Comparison of ENCODE assay signal across 18 cellular contexts in genomic region chr19:53907193-53907581, GRCh38. TPM values are rescaled to one million over a fixed set of nuclear protein-coding genes. Genes with fewer than 3 reads are reported as not detected.
DNase-seq lines count a peak whose midpoint lies in the region; ATAC-seq and TF ChIP-seq lines count a peak whose summit lies in the region.
"Had no signal": no experiment of that assay in that cellular context is flagged by ENCODE, and none has a peak within 500 bp of the region (broad histone marks: within the 10 kb centered on the region; RNA-seq: fewer than 3 reads in every experiment).

No MANE protein-coding gene starts in this region.

- no peaks in the 10 kb centered on the region for H3K36me3 ChIP-seq in A673 (ENCODE audit: insufficient read depth, low read length, poor library complexity, severe bottlenecking)
- H3K36me3 ChIP-seq in HCT116 (ENCODE audit: control insufficient read depth in 1 of 2, insufficient read depth in 2 of 2, low read length in 2 of 2), result no peaks in the 10 kb centered on the region
- H3K36me3 ChIP-seq: adrenal gland, stomach, vagina had no signal

- H3K4me1 Mint-ChIP-seq in naive thymus-derived CD8-positive, alpha-beta T cell, result peaks cover 23 to 43% (median 29%) of the 10 kb centered on the region in 4 donors

- H3K27me3 ChIP-seq in A673 (replicated peaks; ENCODE audit: insufficient read depth, low read depth, low read length, poor library complexity), result peaks cover 52% of the 10 kb centered on the region
- peaks cover 14% of the 10 kb centered on the region; the same call in 1 of the 2 replicates for H3K27me3 ChIP-seq in HCT116 (ENCODE audit: insufficient read depth, low read length)

- TF ChIP-seq POLR2A in HCT116 (IDR thresholded peaks at IDR 0.05; ENCODE audit: borderline replicate concordance, extremely low read depth, insufficient read depth, insufficient read length) (no peak), GM18505 (IDR thresholded peaks at IDR 0.05; ENCODE audit: borderline replicate concordance, extremely low read depth, insufficient read depth, insufficient read length) (no peak)

- H2AFZ ChIP-seq in HCT116 (ENCODE audit: low read depth, low read length, poor library complexity, severe bottlenecking), result peak overlapping the region; percentile 74

- H3K4me2 ChIP-seq in HCT116 (ENCODE audit: low read length), result peak overlapping the region; percentile 36

- RAD21 ChIA-PET in HCT116 (lab: Charles Lee; ENCODE audit: low non-redundant PET in 1 of 2, low total read pairs in 2 of 2, uncharacterized antibody in 2 of 2, unreplicated experiment in 2 of 2), result no interaction called here

- no peak for TF ChIP-seq RAD21 in HCT116 (IDR thresholded peaks at IDR 0.05; ENCODE audit: low read depth)

- H3K9me2 ChIP-seq in HCT116 (ENCODE audit: insufficient read depth), result no peaks in the 10 kb centered on the region

- H3K4me3 ChIP-seq in A673 (ENCODE audit: low read depth, low read length, poor library complexity, severe bottlenecking), result peak overlapping the region; percentile 30
- H3K4me3 ChIP-seq in HCT116 (replicated peaks in 1 of 2; ENCODE audit: low read depth in 1 of 2, low read length in 2 of 2), result no peak overlapping the region
- H3K4me3 ChIP-seq: adrenal gland, vagina had no signal

- intact Hi-C loops in A673 (cut with micrococcal nuclease; ENCODE audit: unreplicated experiment), result no loop called here
- intact Hi-C loops in HCT116 (cut with micrococcal nuclease), result loop anchor here (5.0 kb wide), 1 partner anchor 115 kb away; no protein-coding TSS in a partner anchor

- no peaks in the 10 kb centered on the region for H4K20me1 ChIP-seq in HCT116 (ENCODE audit: insufficient read depth)

- H3K4me1 ChIP-seq in A673 (ENCODE audit: insufficient read depth, low read length, poor library complexity, severe bottlenecking) (peaks cover 8% of the 10 kb centered on the region), HCT116 (ENCODE audit: control insufficient read depth in 1 of 2, insufficient read depth in 2 of 2, low read length in 2 of 2) (peaks cover 0 to 12% of the 10 kb centered on the region in 2 experiments; a peak in 2 of 4 replicates)
- H3K4me1 ChIP-seq: adrenal gland had no signal

- H3K79me2 ChIP-seq in HCT116 (ENCODE audit: insufficient read depth, low read length), result no peaks in the 10 kb centered on the region

- H3K27me3 Mint-ChIP-seq in naive thymus-derived CD8-positive, alpha-beta T cell, result peaks cover 50 to 90% (median 77%) of the 10 kb centered on the region in 5 donors

- POLR2A ChIA-PET in A673 (lab: Charles Lee; ENCODE audit: low non-redundant PET), result no interaction called here
- POLR2A ChIA-PET in HCT116 (lab: Charles Lee), result no interaction called here
- POLR2A ChIA-PET in naive thymus-derived CD8-positive, alpha-beta T cell (lab: Charles Lee), result no interaction called here

- H3K27ac Mint-ChIP-seq in naive thymus-derived CD8-positive, alpha-beta T cell, result peak overlapping the region in 1 of 10 donors; percentile 76
- H3K27ac Mint-ChIP-seq: IgD-negative memory B cell had no signal

- no peak for TF ChIP-seq CTCF in A673 (conservative IDR thresholded peaks at IDR 0.05; ENCODE audit: low read depth, low read length)
- no peak for TF ChIP-seq CTCF in HCT116 (IDR thresholded peaks at IDR 0.05 in 2 of 3, conservative IDR thresholded peaks at IDR 0.05 in 1 of 3; ENCODE audit: borderline replicate concordance in 1 of 3, insufficient read depth in 1 of 3, low read depth in 2 of 3, low read length in 2 of 3)

- no peak overlapping the region for H3K27ac ChIP-seq in A673 (ENCODE audit: low read depth, low read length, poor library complexity, severe bottlenecking)
- H3K27ac ChIP-seq in HCT116 (ENCODE audit: low read depth, low read length), result no peak overlapping the region
- H3K27ac ChIP-seq in cingulate gyrus (ENCODE audit: low read depth, low read length), result peak overlapping the region; percentile 69
- H3K27ac ChIP-seq: adrenal gland, stomach, vagina had no signal

- peak; percentile 54 for DNase-seq in A673 (ENCODE audit: low spot score)
- DNase-seq in HCT116 (ENCODE audit: low read depth, low spot score), result no peak
- DNase-seq in naive thymus-derived CD8-positive, alpha-beta T cell, result no peak
- no peak for DNase-seq in iPS-NIHi11 (ENCODE audit: low spot score)
- no peak for DNase-seq in GM03348 (ENCODE audit: low spot score)
- DNase-seq: cerebellar nuclear complex, GF-D8, MV-4-11, NCI-H2107 had no signal

- H3K9me3 ChIP-seq in A673 (ENCODE audit: low read depth, low read length, poor library complexity, severe bottlenecking) (no peaks in the 10 kb centered on the region), HCT116 (ENCODE audit: control insufficient read depth in 1 of 2, insufficient read depth in 1 of 2, low read depth in 1 of 2, low read length in 2 of 2) (no peaks in the 10 kb centered on the region)
- H3K9me3 ChIP-seq: adrenal gland, stomach, vagina had no signal

- H3K9ac ChIP-seq in HCT116 (ENCODE audit: low read length), result no peak overlapping the region

- ATAC-seq in HCT116, result peak; percentile 39; the same call in 1 of the 2 replicates
- ATAC-seq in naive thymus-derived CD8-positive, alpha-beta T cell, result no peak
- no peak for ATAC-seq in HG03097 (IDR thresholded peaks at IDR 0.05; ENCODE audit: low FRiP score, unreplicated experiment)
- ATAC-seq in GM18505 (IDR thresholded peaks at IDR 0.05; ENCODE audit: unreplicated experiment), result no peak

- H3K4me3 Mint-ChIP-seq in naive thymus-derived CD8-positive, alpha-beta T cell, result peak overlapping the region in 8 of 10 donors; percentile 2 to 74 (median 61)

- H3K9me3 Mint-ChIP-seq in naive thymus-derived CD8-positive, alpha-beta T cell, result peaks cover 0 to 13% (median 0%) of the 10 kb centered on the region in 9 donors

- no TSS peak for BruUV-seq in A673 (replicated peaks; lab: Mats Ljungman, UMichigan)
- no TSS peak for BruUV-seq in HCT116 (replicated peaks; lab: Mats Ljungman, UMichigan)

- H3K36me3 Mint-ChIP-seq in naive thymus-derived CD8-positive, alpha-beta T cell, result peaks cover 4 to 13% (median 12%) of the 10 kb centered on the region in 3 donors
- H3K36me3 Mint-ChIP-seq: IgD-negative memory B cell had no signal

- CTCF ChIA-PET in A673 (lab: Charles Lee) (interaction anchor here (1.4 to 1.7 kb wide), 2 partner anchors 117 to 124 kb away, joined by 3 to 4 read pairs; no protein-coding TSS in a partner anchor), HCT116 (lab: Charles Lee) (no interaction called here)

TF ChIP-seq in HCT116, 20 proteins besides CTCF, POLR2A, EP300 and RAD21:
- TF ChIP-seq SRF (IDR thresholded peaks at IDR 0.05; ENCODE audit: low read depth), result no peak
- TF ChIP-seq ZFX (IDR thresholded peaks at IDR 0.05), result no peak
- TF ChIP-seq CBX3 (IDR thresholded peaks at IDR 0.05; ENCODE audit: low read depth), result no peak
- no peak for TF ChIP-seq ZNF274 (IDR thresholded peaks at IDR 0.05; ENCODE audit: low read depth, low read length)
- TF ChIP-seq EZH2phosphoT487 (IDR thresholded peaks at IDR 0.05; ENCODE audit: borderline replicate concordance), result no peak
- TF ChIP-seq SP1 (IDR thresholded peaks at IDR 0.05; ENCODE audit: low read depth), result no peak
- no peak for TF ChIP-seq MAX (IDR thresholded peaks at IDR 0.05)
- TF ChIP-seq ATF3 (IDR thresholded peaks at IDR 0.05), result no peak
- TF ChIP-seq EGR1 (IDR thresholded peaks at IDR 0.05; ENCODE audit: low read depth), result no peak
- no peak for TF ChIP-seq TCF7L2 (IDR thresholded peaks at IDR 0.05; ENCODE audit: borderline replicate concordance, extremely low read depth, insufficient read depth, insufficient read length)
- no peak for TF ChIP-seq SIN3A (IDR thresholded peaks at IDR 0.05; ENCODE audit: low read depth)
- no peak for TF ChIP-seq CEBPB (IDR thresholded peaks at IDR 0.05; ENCODE audit: low read depth)
- TF ChIP-seq YY1 (IDR thresholded peaks at IDR 0.05; ENCODE audit: extremely low read depth, insufficient replicate concordance, low read depth, low read length), result no peak
- no peak for TF ChIP-seq JUND (IDR thresholded peaks at IDR 0.05)
- TF ChIP-seq EZH2 (IDR thresholded peaks at IDR 0.05), result no peak
- TF ChIP-seq POLR2AphosphoS5 (IDR thresholded peaks at IDR 0.05; ENCODE audit: low read depth, low read length), result no peak

RNA-seq across cellular contexts. Expression of gene CACNG7, which starts 1.9 kb away (rescaled TPM):
- not detected in 2 replicates for total RNA-seq in A673 (2021)
- not detected for total RNA-seq in HCT116 (2021; ENCODE audit: unreplicated experiment)
- 0.07 and 0.10 TPM in 2 replicates for polyA plus RNA-seq in HCT116 (2012)
- total RNA-seq in naive thymus-derived CD8-positive, alpha-beta T cell, result not detected
- polyA plus RNA-seq in naive thymus-derived CD8-positive, alpha-beta T cell, result not detected
- total RNA-seq: liver, myocyte, stomach, vagina had no signal
- polyA plus RNA-seq: IgD-negative memory B cell, liver had no signal

RNA-seq across cellular contexts. Expression of gene PRKCG, which starts 25.2 kb away (rescaled TPM):
- total RNA-seq in A673 (2021) (0.57 and 0.84 TPM in 2 replicates), HCT116 (2021; ENCODE audit: unreplicated experiment) (2.8 TPM)
- 1.8 and 2.3 TPM in 2 replicates for polyA plus RNA-seq in HCT116 (2012)
- total RNA-seq in naive thymus-derived CD8-positive, alpha-beta T cell, result not detected
- not detected for polyA plus RNA-seq in naive thymus-derived CD8-positive, alpha-beta T cell
- total RNA-seq: adrenal gland, myocyte, stomach, vagina had no signal
- polyA plus RNA-seq: adrenal gland, IgD-negative memory B cell, liver had no signal

RNA-seq across cellular contexts. Expression of gene MYADM, which starts 39.5 kb away (rescaled TPM):
- total RNA-seq in A673 (2021), result 51.3 and 53.2 TPM in 2 replicates
- total RNA-seq in HCT116 (2021; ENCODE audit: unreplicated experiment), result 79.6 TPM
- polyA plus RNA-seq in HCT116 (2012), result 81.0 and 102 TPM in 2 replicates
- 10 to 100 TPM; 35.0 to 36.5 TPM for total RNA-seq in naive thymus-derived CD8-positive, alpha-beta T cell
- polyA plus RNA-seq in naive thymus-derived CD8-positive, alpha-beta T cell, result 10 to 100 TPM; 33.9 to 42.0 (median 40.3) TPM

RNA-seq across cellular contexts. Expression of gene CACNG8, which starts 55.5 kb away (rescaled TPM):
- total RNA-seq in A673 (2021) (1.3 TPM in 2 replicates), HCT116 (2021; ENCODE audit: unreplicated experiment) (0.93 TPM)
- 0.11 and 0.25 TPM in 2 replicates for polyA plus RNA-seq in HCT116 (2012)
- not detected for total RNA-seq in naive thymus-derived CD8-positive, alpha-beta T cell
- not detected for polyA plus RNA-seq in naive thymus-derived CD8-positive, alpha-beta T cell
- total RNA-seq: liver, vagina had no signal
- polyA plus RNA-seq: IgD-negative memory B cell had no signal
